Comparison of ENCODE assay signal across 16 cellular contexts in the genomic region with DNA sequence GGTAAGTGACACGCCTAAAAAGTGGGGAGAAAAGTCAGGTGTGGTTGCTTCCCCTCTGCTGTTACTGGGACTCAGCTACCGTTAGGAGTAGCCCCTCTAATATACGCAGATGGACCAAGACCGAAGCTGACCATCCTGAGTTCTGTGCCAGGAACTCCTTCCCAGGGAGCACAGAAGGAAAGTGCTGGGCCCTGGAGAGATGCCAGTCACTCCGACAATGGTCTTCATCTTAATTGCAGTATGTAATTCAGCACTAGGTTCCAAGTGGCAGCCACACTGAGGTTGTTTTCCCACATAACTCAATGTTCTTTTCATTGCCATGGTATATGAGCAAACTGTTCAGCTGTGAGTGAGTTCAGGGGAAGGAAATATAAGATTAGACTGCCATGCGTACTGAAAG. TPM values are rescaled to one million over a fixed set of nuclear protein-coding genes. Genes with fewer than 3 reads are reported as not detected.
DNase-seq lines count a peak whose midpoint lies in the region; ATAC-seq lines count a peak whose summit lies in the region.
"Had no signal": no experiment of that assay in that cellular context is flagged by ENCODE, and none has a peak within 500 bp of the region (broad histone marks: within the 10 kb centered on the region; RNA-seq: fewer than 3 reads in every experiment).

No MANE protein-coding gene starts in this region.

- H2BK120ac ChIP-seq in trophoblast cell (ENCODE audit: insufficient read depth, low read length, poor library complexity): no peak overlapping the region

- H3K79me1 ChIP-seq in trophoblast cell (ENCODE audit: low read length): no peaks in the 10 kb centered on the region

- ATAC-seq in GM19023 (IDR thresholded peaks at IDR 0.05; ENCODE audit: unreplicated experiment) (no peak), HG03442 (IDR thresholded peaks at IDR 0.05; ENCODE audit: unreplicated experiment) (no peak), HG03520 (IDR thresholded peaks at IDR 0.05; ENCODE audit: unreplicated experiment) (no peak)
- ATAC-seq: GM12878 had no signal

- H3K4ac ChIP-seq in trophoblast cell (ENCODE audit: low read depth, low read length): no peak overlapping the region

- H3K4me2 ChIP-seq in trophoblast cell (ENCODE audit: low read length): no peak overlapping the region
- H3K4me2 ChIP-seq: BLaER1 had no signal

- H3K4me1 ChIP-seq in trophoblast cell (ENCODE audit: control insufficient read depth in 1 of 2, insufficient read depth in 2 of 2, low read length in 2 of 2): no peaks in the 10 kb centered on the region
- H3K4me1 ChIP-seq: BLaER1 had no signal

- H3K4me3 ChIP-seq in trophoblast cell (ENCODE audit: low read depth, low read length): no peak overlapping the region
- H3K4me3 ChIP-seq: BLaER1, GM12878, GM23248 had no signal

- H2AFZ ChIP-seq in trophoblast cell (ENCODE audit: insufficient read depth, low read length, poor library complexity): no peak overlapping the region
- H2AFZ ChIP-seq: GM23248 had no signal

- no peak overlapping the region for H4K91ac ChIP-seq in trophoblast cell (ENCODE audit: low read depth, low read length)

- no peak overlapping the region for H3K9ac ChIP-seq in trophoblast cell (ENCODE audit: low read length)
- H3K9ac ChIP-seq: BLaER1, GM23248 had no signal

- WGBS in trophoblast cell (ENCODE audit: extremely low coverage, insufficient coverage, insufficient read length): no CpG with 5 or more reads among the region's 6 CpGs

- H3K23ac ChIP-seq in trophoblast cell (ENCODE audit: low read length): peak overlapping the region; percentile 35

- H3K27ac ChIP-seq in trophoblast cell (ENCODE audit: low read depth, low read length): no peak overlapping the region
- H3K27ac ChIP-seq: BLaER1, GM23248 had no signal

- H4K12ac ChIP-seq in trophoblast cell (ENCODE audit: low read depth, low read length): no peak overlapping the region

- no peak overlapping the region for H2BK5ac ChIP-seq in trophoblast cell (ENCODE audit: low read depth, low read length, poor library complexity)

- H3K14ac ChIP-seq in trophoblast cell (ENCODE audit: low read length): no peak overlapping the region

- no peaks in the 10 kb centered on the region for H3K9me3 ChIP-seq in trophoblast cell (ENCODE audit: insufficient read depth, low read depth, low read length)
- H3K9me3 ChIP-seq: BLaER1 had no signal

- H3K27me3 ChIP-seq in trophoblast cell (ENCODE audit: insufficient read depth, low read length): no peaks in the 10 kb centered on the region
- H3K27me3 ChIP-seq: BLaER1 had no signal

- no peak overlapping the region for H2BK12ac ChIP-seq in trophoblast cell (ENCODE audit: low read length)

- no peak overlapping the region for H4K8ac ChIP-seq in trophoblast cell (ENCODE audit: low read depth, low read length)

- no peaks in the 10 kb centered on the region for H3K79me2 ChIP-seq in trophoblast cell (ENCODE audit: control insufficient read depth, insufficient read depth, low read length, poor library complexity)

- H2AK5ac ChIP-seq in trophoblast cell (ENCODE audit: low read length): no peak overlapping the region

- H3K36me3 ChIP-seq in trophoblast cell (ENCODE audit: control insufficient read depth in 1 of 2, insufficient read depth in 2 of 2, low read length in 2 of 2): no peaks in the 10 kb centered on the region
- H3K36me3 ChIP-seq: BLaER1 had no signal

- peak; percentile 23 for DNase-seq in NCI-H2107 treated with DMSO at 0.1 percent for 48 hours (lab: John Stamatoyannopoulos, UW; ENCODE audit: unreplicated experiment)
- no peak for DNase-seq in NCI-H2107 (lab: John Stamatoyannopoulos, UW)
- peak; percentile 53 for DNase-seq in cerebellar cortex (ENCODE audit: low spot score)
- DNase-seq in trophoblast cell: no peak
- DNase-seq: 8988T; Calu3; CD4-positive, alpha-beta memory T cell; DMS79 treated with DMSO at 0.1 percent for 48 hours; GM23248; HCEC 1CT had no signal

- H3K18ac ChIP-seq in trophoblast cell (ENCODE audit: low read length): no peak overlapping the region

RNA-seq across cellular contexts. Expression of gene TMEM200C, which starts 19.6 kb away (rescaled TPM):
- polyA plus RNA-seq in trophoblast cell (2013): 1.6 and 1.8 TPM in 2 replicates
- polyA plus RNA-seq: CD14-positive monocyte; CD4-positive, alpha-beta memory T cell; GM12878; GM23248 had no signal

Comparison
In these comparisons a context has a peak if more than half of its experiments do, and no peak if none do; other contexts are left out.
1. DNase-seq: peak in NCI-H2107 treated with DMSO at 0.1 percent for 48 hours (single experiment) and cerebellar cortex (single experiment); none in NCI-H2107 (single experiment) and trophoblast cell (0 of 2).